8 cellular contexts compared by ENCODE assay signal in the genomic region with DNA sequence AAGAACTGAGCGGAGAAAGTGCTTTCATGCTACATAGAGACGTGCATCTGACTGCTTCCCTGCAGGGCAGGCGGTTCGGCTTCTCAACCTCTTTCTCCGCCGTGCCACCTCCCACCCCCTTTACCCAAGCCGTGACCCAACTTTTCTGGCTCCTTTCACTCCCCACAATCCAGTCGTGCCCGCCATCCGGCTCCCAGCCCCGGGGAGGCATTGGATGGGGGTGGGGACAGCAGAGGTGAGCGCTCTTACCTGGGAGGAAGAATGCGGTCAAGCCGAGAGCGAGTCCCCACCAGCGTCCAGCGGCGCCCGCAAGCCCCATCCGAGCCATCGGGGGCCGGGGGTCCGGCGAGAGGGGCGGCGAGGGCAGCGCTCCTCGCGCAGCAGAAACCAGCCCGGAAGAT. TPM values are rescaled to one million over a fixed set of nuclear protein-coding genes. Genes with fewer than 3 reads are reported as not detected.
DNase-seq lines count a peak whose midpoint lies in the region; ATAC-seq and TF ChIP-seq lines count a peak whose summit lies in the region.

No MANE protein-coding gene starts in this region.

- H4K20me1 ChIP-seq in SK-N-SH (ENCODE audit: insufficient read depth) = peaks cover 27% of the 10 kb centered on the region; the same call in 1 of the 2 replicates

- H3K27me3 ChIP-seq in SK-N-SH (ENCODE audit: insufficient read depth) (no peaks in the 10 kb centered on the region), esophagus muscularis mucosa (no peaks in the 10 kb centered on the region)

- no peaks in the 10 kb centered on the region for H3K9me2 ChIP-seq in SK-N-SH

- POLR2A ChIA-PET in SK-N-SH (lab: Yijun Ruan, JAX) = interaction anchor here (1.2 to 2.8 kb wide), 4 partner anchors 51 to 180 kb away, joined by 4 to 17 read pairs (median 10); no protein-coding TSS in a partner anchor

- H3K36me3 ChIP-seq in SK-N-SH (replicated peaks in 1 of 2; ENCODE audit: control insufficient read depth in 1 of 2, insufficient read depth in 2 of 2, low read length in 1 of 2) = no peaks in the 10 kb centered on the region
- no peaks in the 10 kb centered on the region for H3K36me3 ChIP-seq in esophagus muscularis mucosa

- no peak overlapping the region for H3K27ac Mint-ChIP-seq in activated naive CD4-positive, alpha-beta T cell treated with anti-CD3 and anti-CD28 coated beads for 36 hours
- H3K27ac Mint-ChIP-seq in progenitor cell of endocrine pancreas = peak overlapping the region; percentile 94

- WGBS in SK-N-SH (ENCODE audit: low lambda C conversion rate) = 1% methylated on average over 11 of the region's 30 CpGs
- 1% methylated on average over 11 of the region's 30 CpGs for whole genome bisulfite sequencing in esophagus muscularis mucosa

- TF ChIP-seq EP300 in SK-N-SH (IDR thresholded peaks at IDR 0.05; ENCODE audit: borderline replicate concordance in 1 of 2, low read depth in 1 of 2, low read length in 1 of 2) (no peak), esophagus muscularis mucosa (IDR thresholded peaks at IDR 0.05) (no peak)

- TF ChIP-seq RAD21 in SK-N-SH (IDR thresholded peaks at IDR 0.05; ENCODE audit: low read length) = no peak

- H3K4me1 Mint-ChIP-seq in activated naive CD4-positive, alpha-beta T cell treated with anti-CD3 and anti-CD28 coated beads for 36 hours (ENCODE audit: low read depth) = peaks cover 14% of the 10 kb centered on the region
- peaks cover 27% of the 10 kb centered on the region for H3K4me1 Mint-ChIP-seq in progenitor cell of endocrine pancreas (ENCODE audit: low read depth)

- H3K36me3 Mint-ChIP-seq in activated naive CD4-positive, alpha-beta T cell treated with anti-CD3 and anti-CD28 coated beads for 36 hours (ENCODE audit: low read depth) = no peaks in the 10 kb centered on the region
- H3K36me3 Mint-ChIP-seq in progenitor cell of endocrine pancreas (ENCODE audit: insufficient read depth) = no peaks in the 10 kb centered on the region

- TF ChIP-seq POLR2A in esophagus muscularis mucosa (IDR thresholded peaks at IDR 0.05; ENCODE audit: low read depth) = no peak

- peak overlapping the region; percentile 70 for H3K9ac ChIP-seq in SK-N-SH

- peak; percentile 20 for DNase-seq in activated naive CD4-positive, alpha-beta T cell treated with anti-CD3 and anti-CD28 coated beads for 36 hours
- no peak for DNase-seq in activated naive CD4-positive, alpha-beta T cell (lab: John Stamatoyannopoulos, UW)
- no peak for DNase-seq in SK-N-SH
- DNase-seq in esophagus muscularis mucosa (ENCODE audit: extremely low spot score) = no peak
- peak; percentile 30 for DNase-seq in progenitor cell of endocrine pancreas (ENCODE audit: low spot score, unreplicated experiment)
- no peak for DNase-seq in COLO829 (ENCODE audit: low spot score)
- DNase-seq in GF-D8 (lab: John Stamatoyannopoulos, UW) = no peak

- CTCF ChIA-PET in activated naive CD4-positive, alpha-beta T cell treated with anti-CD3 and anti-CD28 coated beads for 36 hours (lab: Charles Lee) = interaction anchor here (1.4 to 3.9 kb wide), 3 partner anchors 9 to 53 kb away, joined by 3 to 45 read pairs (median 20); no protein-coding TSS in a partner anchor
- CTCF ChIA-PET in SK-N-SH (lab: Yijun Ruan, JAX) = interaction anchor here (0.6 to 7.7 kb wide), 22 partner anchors 9 to 443 kb away, joined by 3 to 129 read pairs (median 6); no protein-coding TSS in a partner anchor

- no peaks in the 10 kb centered on the region for H3K9me3 Mint-ChIP-seq in activated naive CD4-positive, alpha-beta T cell treated with anti-CD3 and anti-CD28 coated beads for 36 hours
- H3K9me3 Mint-ChIP-seq in progenitor cell of endocrine pancreas (ENCODE audit: low read depth) = no peaks in the 10 kb centered on the region

- H3K9me3 ChIP-seq in SK-N-SH = no peaks in the 10 kb centered on the region
- H3K9me3 ChIP-seq in esophagus muscularis mucosa = no peaks in the 10 kb centered on the region

- H3K4me2 ChIP-seq in SK-N-SH = peak overlapping the region; percentile 98

- TF ChIP-seq CTCF in SK-N-SH (IDR thresholded peaks at IDR 0.05) (no peak), esophagus muscularis mucosa (IDR thresholded peaks at IDR 0.05) (no peak), progenitor cell of endocrine pancreas (IDR thresholded peaks at IDR 0.05; ENCODE audit: unreplicated experiment) (no peak)

- peaks cover 18% of the 10 kb centered on the region for H3K79me2 ChIP-seq in SK-N-SH (ENCODE audit: insufficient read depth)

- H2AFZ ChIP-seq in SK-N-SH (ENCODE audit: low read depth) = peak overlapping the region; percentile 82

- H3F3A ChIP-seq in SK-N-SH (replicated peaks; ENCODE audit: insufficient read depth) = no peaks in the 10 kb centered on the region

- H3K4me3 Mint-ChIP-seq in activated naive CD4-positive, alpha-beta T cell treated with anti-CD3 and anti-CD28 coated beads for 36 hours = peak overlapping the region; percentile 81
- H3K4me3 Mint-ChIP-seq in progenitor cell of endocrine pancreas (ENCODE audit: low read depth) = peak overlapping the region; percentile 96

- ATAC-seq in GM21529 (IDR thresholded peaks at IDR 0.05; ENCODE audit: unreplicated experiment) = no peak

- peak overlapping the region; percentile 84 to 87 for H3K4me3 ChIP-seq in SK-N-SH (ENCODE audit: low read depth in 2 of 2, low read length in 1 of 2)
- H3K4me3 ChIP-seq in esophagus muscularis mucosa = peak overlapping the region; percentile 80 to 97 (median 84)

- intact Hi-C loops in activated naive CD4-positive, alpha-beta T cell treated with anti-CD3 and anti-CD28 coated beads for 36 hours (cut with micrococcal nuclease) = loop anchor here (10.0 kb wide), 1 partner anchor 373 kb away; no protein-coding TSS in a partner anchor
- intact Hi-C loops in esophagus muscularis mucosa (cut with DNase I) = loop anchor here (5.0 kb wide), 3 partner anchors 61 to 379 kb away; no protein-coding TSS in a partner anchor

- H3K27me3 Mint-ChIP-seq in activated naive CD4-positive, alpha-beta T cell treated with anti-CD3 and anti-CD28 coated beads for 36 hours (ENCODE audit: low read depth) = peaks cover 17% of the 10 kb centered on the region
- peaks cover 31% of the 10 kb centered on the region for H3K27me3 Mint-ChIP-seq in progenitor cell of endocrine pancreas

- H3K4me1 ChIP-seq in SK-N-SH (ENCODE audit: control insufficient read depth in 1 of 2, insufficient read depth in 2 of 2, low read depth in 1 of 2, low read length in 1 of 2) (peaks cover 6 to 54% of the 10 kb centered on the region in 2 experiments; a peak in 2 of 4 replicates), esophagus muscularis mucosa (peaks cover 13 to 36% (median 34%) of the 10 kb centered on the region in 4 donors)

- H3K27ac ChIP-seq in SK-N-SH (ENCODE audit: low read depth in 2 of 2, low read length in 1 of 2) (peak overlapping the region; percentile 55 to 97; a peak in 3 of 4 replicates), esophagus muscularis mucosa (replicated peaks in 1 of 4) (peak overlapping the region; percentile 87 to 93 (median 89))

TF ChIP-seq in SK-N-SH, 30 proteins besides CTCF, POLR2A, EP300 and RAD21:
- no peak for TF ChIP-seq JUND (IDR thresholded peaks at IDR 0.05)
- TF ChIP-seq RXRA (IDR thresholded peaks at IDR 0.05; ENCODE audit: borderline replicate concordance, low read depth) = no peak
- no peak for TF ChIP-seq TAF1 (IDR thresholded peaks at IDR 0.05; ENCODE audit: borderline replicate concordance, low read depth, low read length)
- no peak for TF ChIP-seq RFX5 (IDR thresholded peaks at IDR 0.05; ENCODE audit: low read length)
- TF ChIP-seq, protein P1, sequence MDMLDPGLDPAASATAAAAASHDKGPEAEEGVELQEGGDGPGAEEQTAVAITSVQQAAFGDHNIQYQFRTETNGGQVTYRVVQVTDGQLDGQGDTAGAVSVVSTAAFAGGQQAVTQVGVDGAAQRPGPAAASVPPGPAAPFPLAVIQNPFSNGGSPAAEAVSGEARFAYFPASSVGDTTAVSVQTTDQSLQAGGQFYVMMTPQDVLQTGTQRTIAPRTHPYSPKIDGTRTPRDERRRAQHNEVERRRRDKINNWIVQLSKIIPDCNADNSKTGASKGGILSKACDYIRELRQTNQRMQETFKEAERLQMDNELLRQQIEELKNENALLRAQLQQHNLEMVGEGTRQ (IDR thresholded peaks at IDR 0.05; ENCODE audit: borderline replicate concordance, low read depth, low read length) = no peak
- TF ChIP-seq RCOR1 (IDR thresholded peaks at IDR 0.05; ENCODE audit: low read length) = no peak
- TF ChIP-seq, protein P2, sequence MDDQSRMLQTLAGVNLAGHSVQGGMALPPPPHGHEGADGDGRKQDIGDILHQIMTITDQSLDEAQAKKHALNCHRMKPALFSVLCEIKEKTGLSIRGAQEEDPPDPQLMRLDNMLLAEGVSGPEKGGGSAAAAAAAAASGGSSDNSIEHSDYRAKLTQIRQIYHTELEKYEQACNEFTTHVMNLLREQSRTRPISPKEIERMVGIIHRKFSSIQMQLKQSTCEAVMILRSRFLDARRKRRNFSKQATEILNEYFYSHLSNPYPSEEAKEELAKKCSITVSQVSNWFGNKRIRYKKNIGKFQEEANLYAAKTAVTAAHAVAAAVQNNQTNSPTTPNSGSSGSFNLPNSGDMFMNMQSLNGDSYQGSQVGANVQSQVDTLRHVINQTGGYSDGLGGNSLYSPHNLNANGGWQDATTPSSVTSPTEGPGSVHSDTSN (IDR thresholded peaks at IDR 0.05) = no peak
- no peak for TF ChIP-seq POLR2AphosphoS5 (IDR thresholded peaks at IDR 0.05; ENCODE audit: low read depth, low read length)
- TF ChIP-seq, protein P3, sequence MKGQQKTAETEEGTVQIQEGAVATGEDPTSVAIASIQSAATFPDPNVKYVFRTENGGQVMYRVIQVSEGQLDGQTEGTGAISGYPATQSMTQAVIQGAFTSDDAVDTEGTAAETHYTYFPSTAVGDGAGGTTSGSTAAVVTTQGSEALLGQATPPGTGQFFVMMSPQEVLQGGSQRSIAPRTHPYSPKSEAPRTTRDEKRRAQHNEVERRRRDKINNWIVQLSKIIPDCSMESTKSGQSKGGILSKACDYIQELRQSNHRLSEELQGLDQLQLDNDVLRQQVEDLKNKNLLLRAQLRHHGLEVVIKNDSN (IDR thresholded peaks at IDR 0.05; ENCODE audit: borderline replicate concordance, low read depth) = no peak
- TF ChIP-seq MEF2A (IDR thresholded peaks at IDR 0.05; ENCODE audit: borderline replicate concordance, low read depth) = no peak
- TF ChIP-seq NRF1 (IDR thresholded peaks at IDR 0.05; ENCODE audit: low read depth, low read length) = no peak
- TF ChIP-seq GATA2 (CRISPR knock-in tag; IDR thresholded peaks at IDR 0.05) = no peak
- no peak for TF ChIP-seq SMC3 (IDR thresholded peaks at IDR 0.05; ENCODE audit: low read depth, low read length)
- TF ChIP-seq CHD2 (IDR thresholded peaks at IDR 0.05; ENCODE audit: low read length, partially characterized antibody) = no peak
- TF ChIP-seq TCF12 (IDR thresholded peaks at IDR 0.05) = no peak

RNA-seq across cellular contexts. Expression of a gene that starts 0.8 kb away (rescaled TPM):
- total RNA-seq in activated naive CD4-positive, alpha-beta T cell treated with anti-CD3 and anti-CD28 coated beads for 36 hours = 1 to 10 TPM; 2.0 to 2.5 TPM
- 6.7 and 9.1 TPM in 2 replicates for polyA plus RNA-seq in SK-N-SH (2012; rRNA removed)
- polyA plus RNA-seq in SK-N-SH (2012; cell fraction: cytosol; rRNA removed) = 3.9 and 7.4 TPM in 2 replicates
- polyA plus RNA-seq in SK-N-SH (2012; cell fraction: nucleus; rRNA removed) = 10.8 and 12.7 TPM in 2 replicates
- total RNA-seq in esophagus muscularis mucosa (1 to 10 TPM; 1.7 to 4.0 (median 2.5) TPM), progenitor cell of endocrine pancreas (42.1 and 44.8 TPM in 2 replicates)

Comparison
In these comparisons a context has a peak if more than half of its experiments do, and no peak if none do; other contexts are left out.
1. DNase-seq: peak in activated naive CD4-positive, alpha-beta T cell treated with anti-CD3 and anti-CD28 coated beads for 36 hours (single experiment) and progenitor cell of endocrine pancreas (single experiment); none in activated naive CD4-positive, alpha-beta T cell (0 of 4), SK-N-SH (single experiment), esophagus muscularis mucosa (single experiment), COLO829 (single experiment) and GF-D8 (single experiment).